In the genomic region with DNA sequence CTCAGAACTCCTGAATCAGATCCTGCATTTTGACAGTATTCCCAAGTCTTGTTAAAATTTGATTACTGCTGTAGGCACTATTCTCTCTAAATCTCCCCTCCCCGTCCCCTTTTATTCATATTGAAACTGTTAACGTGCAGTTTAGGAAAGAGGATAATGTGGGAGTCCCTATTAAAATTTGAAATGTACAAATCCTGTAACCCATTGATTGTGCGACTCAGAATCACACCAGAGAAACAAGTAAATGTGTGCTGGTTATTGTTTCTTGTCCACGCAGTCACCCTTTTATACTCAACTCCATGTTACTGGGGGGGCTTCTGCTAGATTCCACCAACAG, we compare ENCODE assay signal across 8 cellular contexts. TPM values are rescaled to one million over a fixed set of nuclear protein-coding genes. Genes with fewer than 3 reads are reported as not detected.
A peak's percentile ranks its signal among the peaks of the same experiment; 100 is the strongest.
DNase-seq lines count a peak whose midpoint lies in the region; ATAC-seq and TF ChIP-seq lines count a peak whose summit lies in the region.

No MANE protein-coding gene starts in this region.

- H3K9me3 Mint-ChIP-seq in H9, result no peaks in the 10 kb centered on the region; a peak in 1 of 5 replicates
- H3K9me3 Mint-ChIP-seq in WTC11, result no peaks in the 10 kb centered on the region

- H2BK15ac ChIP-seq in H9 (ENCODE audit: low read depth, low read length), result no peak overlapping the region

- no peak overlapping the region for H2BK120ac ChIP-seq in H9 (ENCODE audit: low read depth, low read length, poor library complexity, severe bottlenecking)

- H3K4ac ChIP-seq in H9 (ENCODE audit: low read depth, low read length), result no peak overlapping the region

- in situ Hi-C loops in KBM-7 (cut with MboI; ENCODE audit: low pct_unique_long_range_greater_than_20kb, low sequenced_read_pairs), result no loop called here

- H3K36me3 Mint-ChIP-seq in H9 (ENCODE audit: insufficient read depth in 1 of 3, low read depth in 3 of 3) (no peaks in the 10 kb centered on the region; a peak in 1 of 7 replicates), WTC11 (no peaks in the 10 kb centered on the region)

- H3K9me3 ChIP-seq in H9 (ENCODE audit: control insufficient read depth, low read depth, low read length) (no peaks in the 10 kb centered on the region), gastroesophageal sphincter (no peaks in the 10 kb centered on the region)

- peak overlapping the region; percentile 87 for H2BK5ac ChIP-seq in H9 (ENCODE audit: insufficient read length, low read length)

- no peak overlapping the region for H3T11ph ChIP-seq in H9 (ENCODE audit: low read length)

- H3K4me1 Mint-ChIP-seq in H9, result peaks cover 10 to 19% of the 10 kb centered on the region in 2 experiments
- H3K4me1 Mint-ChIP-seq in WTC11, result peaks cover 16% of the 10 kb centered on the region

- no peak for TF ChIP-seq POLR2A in gastroesophageal sphincter (IDR thresholded peaks at IDR 0.05)

- H3K23ac ChIP-seq in H9 (ENCODE audit: insufficient read length, low read depth, low read length), result no peak overlapping the region

- H3K27me3 ChIP-seq in H9 (ENCODE audit: insufficient read depth, low read length) (no peaks in the 10 kb centered on the region), gastroesophageal sphincter (no peaks in the 10 kb centered on the region)

- POLR2A ChIA-PET in WTC11 (lab: Charles Lee), result interaction anchor here (1.0 to 3.3 kb wide), 5 partner anchors 10 to 84 kb away, joined by 3 to 45 read pairs (median 5); a partner anchor contains a TSS

- whole genome bisulfite sequencing in H9 (ENCODE audit: extremely low coverage, insufficient read length, low lambda C conversion rate), result no CpG with 5 or more reads among the region's 4 CpGs
- WGBS in gastroesophageal sphincter (ENCODE audit: low coverage in 1 of 2), 2 donors, result 37 to 39% methylated on average over 4 of the region's 4 CpGs

- H3K36me3 ChIP-seq in gastroesophageal sphincter, result peaks cover 0 to 5% of the 10 kb centered on the region in 2 donors

- no peak for DNase-seq in H9
- DNase-seq in WTC11 (ENCODE audit: low spot score), result no peak
- no peak for DNase-seq in activated CD4-positive, CD25-positive, alpha-beta regulatory T cell (lab: John Stamatoyannopoulos, UW)
- no peak for DNase-seq in KBM-7
- DNase-seq in NCI-H1105 treated with DMSO at 0.1 percent for 48 hours (lab: John Stamatoyannopoulos, UW), result no peak

- H3K4me3 ChIP-seq in gastroesophageal sphincter, result peak overlapping the region; percentile 27 to 76
- peak overlapping the region; percentile 54 to 99 (median 81) for H3K4me3 ChIP-seq in skin epidermis

- H3K9ac ChIP-seq in H9 (ENCODE audit: extremely low read depth, insufficient read length, low read length), result peak overlapping the region; percentile 89

- peak overlapping the region; percentile 98 for H4K8ac ChIP-seq in H9 (replicated peaks; ENCODE audit: insufficient read length, low read depth, low read length)

- H4K20me1 ChIP-seq in H9 (ENCODE audit: control insufficient read depth, insufficient read depth, insufficient read length), result no peaks in the 10 kb centered on the region

- H3K4me3 Mint-ChIP-seq in H9, result peak overlapping the region; percentile 94 to 96
- peak overlapping the region; percentile 99 for H3K4me3 Mint-ChIP-seq in WTC11

- ATAC-seq in WTC11, result no peak
- ATAC-seq in gastroesophageal sphincter, result no peak
- no peak for ATAC-seq in HG03520 (IDR thresholded peaks at IDR 0.05; ENCODE audit: unreplicated experiment)

- H3K4me1 ChIP-seq in H9 (ENCODE audit: insufficient read depth, low read length) (peaks cover 2% of the 10 kb centered on the region; the same call in 1 of the 2 replicates), gastroesophageal sphincter (peaks cover 3 to 37% (median 8%) of the 10 kb centered on the region in 3 donors)

- peak overlapping the region; percentile 64 for H3K4me2 ChIP-seq in H9 (ENCODE audit: insufficient read depth, insufficient read length, low read length)

- no peak for TF ChIP-seq CTCF in H9 (conservative IDR thresholded peaks at IDR 0.05)
- TF ChIP-seq CTCF in WTC11 (IDR thresholded peaks at IDR 0.05), result no peak
- no peak for TF ChIP-seq CTCF in gastroesophageal sphincter (IDR thresholded peaks at IDR 0.05)

- peak overlapping the region; percentile 83 for H2AK5ac ChIP-seq in H9 (ENCODE audit: insufficient read length, low read length)

- H3K79me2 ChIP-seq in H9 (ENCODE audit: insufficient read depth, low read length), result peaks cover 5% of the 10 kb centered on the region; the same call in 1 of the 2 replicates

- H2AFZ ChIP-seq in H9 (ENCODE audit: low read length), result no peak overlapping the region

- no peak overlapping the region for H3K56ac ChIP-seq in H9 (ENCODE audit: insufficient read length, low read depth, low read length)

- CTCF ChIA-PET in WTC11 (lab: Charles Lee), result interaction anchor here (1.0 kb wide), 1 partner anchor 9 kb away, joined by 3 read pairs; no protein-coding TSS in a partner anchor

- peak overlapping the region; percentile 86 for H3K18ac ChIP-seq in H9 (ENCODE audit: insufficient read length, low read depth, low read length)

- no peak for TF ChIP-seq EP300 in gastroesophageal sphincter (IDR thresholded peaks at IDR 0.05)

- H4K91ac ChIP-seq in H9 (ENCODE audit: insufficient read length, low read depth, low read length), result peak overlapping the region; percentile 69

- H4K5ac ChIP-seq in H9 (ENCODE audit: insufficient read length, low read depth, low read length), result peak overlapping the region; percentile 90

- peak overlapping the region; percentile 61; the same call in 1 of the 2 replicates for H3K14ac ChIP-seq in H9 (ENCODE audit: insufficient read depth, low read length)

- H3K27ac ChIP-seq in H9 (ENCODE audit: insufficient read length, low read depth, low read length) (peak overlapping the region; percentile 54), gastroesophageal sphincter (peak overlapping the region; percentile 54 to 91 (median 90)), skin epidermis (peak overlapping the region in 19 of 21 experiments; percentile 5 to 96 (median 86))

- H3K27me3 Mint-ChIP-seq in H9 (ENCODE audit: low read depth) (no peaks in the 10 kb centered on the region; the same call in 1 of the 2 replicates), WTC11 (ENCODE audit: low read depth) (peaks cover 11% of the 10 kb centered on the region)

- H2BK12ac ChIP-seq in H9 (ENCODE audit: insufficient read length, low read depth, low read length), result peak overlapping the region; percentile 38

- H2BK20ac ChIP-seq in H9 (ENCODE audit: low read depth, low read length, poor library complexity, severe bottlenecking), result no peak overlapping the region

- H3K23me2 ChIP-seq in H9 (ENCODE audit: insufficient read length, low read depth, low read length, poor library complexity, severe bottlenecking), result peaks cover 7% of the 10 kb centered on the region

- H3K79me1 ChIP-seq in H9 (ENCODE audit: insufficient read depth, low read depth, low read length, poor library complexity, severe bottlenecking), result peaks cover 5% of the 10 kb centered on the region

- peak overlapping the region; percentile 98 to 99 (median 98) for H3K27ac Mint-ChIP-seq in H9
- peak overlapping the region; percentile 99 for H3K27ac Mint-ChIP-seq in WTC11

TF ChIP-seq in WTC11, 78 proteins besides CTCF, POLR2A, EP300 and RAD21 (continues in another document):
- TF ChIP-seq ZNF671 (CRISPR knock-in tag; IDR thresholded peaks at IDR 0.05) (no peak), TP53 (CRISPR knock-in tag; IDR thresholded peaks at IDR 0.05) (no peak), ESRRA (CRISPR knock-in tag; IDR thresholded peaks at IDR 0.05; ENCODE audit: borderline replicate concordance) (no peak), FOXP1 (CRISPR knock-in tag; IDR thresholded peaks at IDR 0.05; ENCODE audit: borderline replicate concordance) (no peak), ZNF121 (CRISPR knock-in tag; IDR thresholded peaks at IDR 0.05) (no peak), CREB1 (CRISPR knock-in tag; IDR thresholded peaks at IDR 0.05) (no peak), HMGA2 (CRISPR knock-in tag; IDR thresholded peaks at IDR 0.05) (no peak), TCF7 (CRISPR knock-in tag; IDR thresholded peaks at IDR 0.05; ENCODE audit: low read depth) (no peak), NFYB (CRISPR knock-in tag; conservative IDR thresholded peaks at IDR 0.05; ENCODE audit: low read depth) (no peak), CBFB (CRISPR knock-in tag; IDR thresholded peaks at IDR 0.05; ENCODE audit: low read depth) (no peak)
- TF ChIP-seq, protein P1, sequence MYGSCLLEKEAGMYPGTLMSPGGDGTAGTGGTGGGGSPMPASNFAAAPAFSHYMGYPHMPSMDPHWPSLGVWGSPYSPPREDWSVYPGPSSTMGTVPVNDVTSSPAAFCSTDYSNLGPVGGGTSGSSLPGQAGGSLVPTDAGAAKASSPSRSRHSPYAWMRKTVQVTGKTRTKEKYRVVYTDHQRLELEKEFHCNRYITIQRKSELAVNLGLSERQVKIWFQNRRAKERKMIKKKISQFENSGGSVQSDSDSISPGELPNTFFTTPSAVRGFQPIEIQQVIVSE (CRISPR knock-in tag; IDR thresholded peaks at IDR 0.05; ENCODE audit: borderline replicate concordance), result no peak

RNA-seq across cellular contexts. Expression of a gene that starts 0.6 kb away (rescaled TPM):
- total RNA-seq in H9 (2021) (23.8 and 23.9 TPM in 2 replicates), WTC11 (2021) (18.9 to 23.0 TPM (median 21.1 TPM) in 3 replicates), gastroesophageal sphincter (10 to 100 TPM; 22.2 to 40.6 (median 31.8) TPM)

RNA-seq across cellular contexts. Expression of a gene that starts 25.9 kb away (rescaled TPM):
- total RNA-seq in H9 (2021) (5.1 and 5.3 TPM in 2 replicates), WTC11 (2021) (8.7 to 10.4 TPM (median 9.4 TPM) in 3 replicates), gastroesophageal sphincter (10 to 100 TPM; 11.9 to 21.0 (median 16.3) TPM)

RNA-seq across cellular contexts. Expression of a gene that starts 31.2 kb away (rescaled TPM):
- 30.6 and 31.7 TPM in 2 replicates for total RNA-seq in H9 (2021)
- 19.4 to 20.8 TPM (median 19.4 TPM) in 3 replicates for total RNA-seq in WTC11 (2021)
- 10 to 100 TPM; 37.4 to 65.4 (median 45.7) TPM for total RNA-seq in gastroesophageal sphincter
